ENCODE assay signal across 11 cellular contexts in genomic region chr16:66520406-66521194, GRCh38. TPM values are rescaled to one million over a fixed set of nuclear protein-coding genes. Genes with fewer than 3 reads are reported as not detected.
DNase-seq lines count a peak whose midpoint lies in the region; ATAC-seq, FAIRE-seq and TF ChIP-seq lines count a peak whose summit lies in the region.
"Had no signal": no experiment of that assay in that cellular context is flagged by ENCODE, and none has a peak within 500 bp of the region (broad histone marks: within the 10 kb centered on the region; RNA-seq: fewer than 3 reads in every experiment).

No MANE protein-coding gene starts in this region.

- peak overlapping the region; percentile 86 to 100 (median 99) for H3K27ac ChIP-seq in BLaER1 treated with 17β-estradiol and CSF1 and Interleukin-3, amounts not matched to agents 10 nM and 100 nM
- H3K27ac ChIP-seq in K562 (ENCODE audit: extremely low read depth, low read depth, low read length): no peak overlapping the region

- no peak for TF ChIP-seq POLR2A in NB4 (IDR thresholded peaks at IDR 0.05; ENCODE audit: extremely low read depth, insufficient read length)
- TF ChIP-seq POLR2A in K562 (conservative IDR thresholded peaks at IDR 0.05): no peak

- no peak for TF ChIP-seq RAD21 in K562 (CRISPR knock-in tag; conservative IDR thresholded peaks at IDR 0.05 in 1 of 2, IDR thresholded peaks at IDR 0.05 in 1 of 2)

- no peaks in the 10 kb centered on the region for H3K27me3 ChIP-seq in BLaER1 treated with 17β-estradiol and CSF1 and Interleukin-3, amounts not matched to agents 10 nM and 100 nM
- no peaks in the 10 kb centered on the region for H3K27me3 ChIP-seq in K562 (ENCODE audit: control insufficient read depth in 2 of 2, insufficient read depth in 2 of 2, low read length in 2 of 2)
- no peaks in the 10 kb centered on the region for H3K27me3 ChIP-seq in mucosa of stomach (ENCODE audit: control insufficient read depth, insufficient read depth, low read length)

- H3K9me3 ChIP-seq in BLaER1 treated with 17β-estradiol and CSF1 and Interleukin-3, amounts not matched to agents 10 nM and 100 nM (replicated peaks in 1 of 11): no peaks in the 10 kb centered on the region
- H3K9me3 ChIP-seq in K562 (replicated peaks; ENCODE audit: control insufficient read depth, insufficient read depth, low read depth, low read length) (no peaks in the 10 kb centered on the region), mucosa of stomach (ENCODE audit: control insufficient read depth, low read length) (no peaks in the 10 kb centered on the region)

- ATAC-seq in K562 (no peak), HG03457 (IDR thresholded peaks at IDR 0.05; ENCODE audit: unreplicated experiment) (no peak), HG02973 (IDR thresholded peaks at IDR 0.05; ENCODE audit: unreplicated experiment) (no peak)

- H3K4me1 ChIP-seq in BLaER1 treated with 17β-estradiol and CSF1 and Interleukin-3, amounts not matched to agents 10 nM and 100 nM: peaks cover 95 to 99% (median 96%) of the 10 kb centered on the region in 10 experiments
- H3K4me1 ChIP-seq in K562 (replicated peaks in 1 of 2; ENCODE audit: control insufficient read depth in 2 of 2, insufficient read depth in 2 of 2, low read length in 2 of 2) (peaks cover 36 to 53% of the 10 kb centered on the region in 2 experiments), mucosa of stomach (ENCODE audit: control insufficient read depth, insufficient read depth, low read length) (peaks cover 74% of the 10 kb centered on the region)

- in situ Hi-C loops in K562 (cut with MboI): no loop called here

- BruUV-seq in K562 (replicated peaks; lab: Mats Ljungman, UMichigan): no TSS peak

- no peak for TF ChIP-seq EP300 in K562 (IDR thresholded peaks at IDR 0.05; ENCODE audit: low read length)

- peak overlapping the region in 4 of 10 experiments; percentile 14 to 45 (median 21); a peak in 5 of 20 replicates for H3K4me3 ChIP-seq in BLaER1 treated with 17β-estradiol and CSF1 and Interleukin-3, amounts not matched to agents 10 nM and 100 nM
- no peak overlapping the region for H3K4me3 ChIP-seq in NB4 (ENCODE audit: low read depth, low read length)
- H3K4me3 ChIP-seq in K562: no peak overlapping the region
- no peak overlapping the region for H3K4me3 ChIP-seq in mucosa of stomach (ENCODE audit: low read length)

- no peaks in the 10 kb centered on the region for H3K9me1 ChIP-seq in K562 (ENCODE audit: control insufficient read depth, insufficient read depth, low read length)

- H3K36me3 ChIP-seq in BLaER1 treated with 17β-estradiol and CSF1 and Interleukin-3, amounts not matched to agents 10 nM and 100 nM: no peaks in the 10 kb centered on the region
- no peaks in the 10 kb centered on the region for H3K36me3 ChIP-seq in K562 (ENCODE audit: control insufficient read depth, insufficient read depth, low read length)
- peaks cover 5% of the 10 kb centered on the region for H3K36me3 ChIP-seq in mucosa of stomach (ENCODE audit: control insufficient read depth, insufficient read depth, low read length)

- peak overlapping the region; percentile 77 to 94 (median 86) for H3K9ac ChIP-seq in BLaER1 treated with 17β-estradiol and CSF1 and Interleukin-3, amounts not matched to agents 10 nM and 100 nM
- no peak overlapping the region; a peak in 1 of 4 replicates for H3K9ac ChIP-seq in K562 (ENCODE audit: insufficient read depth in 1 of 2, low read depth in 2 of 2, low read length in 2 of 2)
- H3K9ac ChIP-seq in mucosa of stomach (ENCODE audit: low read length): peak overlapping the region; percentile 45

- FAIRE-seq in K562 (lab: Jason Lieb, UNC): no peak

- WGBS in K562 (ENCODE audit: insufficient coverage, low coverage, missing lambda C conversion rate): 71% methylated on average over 14 of the region's 14 CpGs

- H2AFZ ChIP-seq in K562 (ENCODE audit: low read depth, low read length): no peak overlapping the region

- H3K4me2 ChIP-seq in BLaER1 treated with 17β-estradiol and CSF1 and Interleukin-3, amounts not matched to agents 10 nM and 100 nM: peak overlapping the region; percentile 87 to 99 (median 97)
- H3K4me2 ChIP-seq in K562 (ENCODE audit: insufficient read depth, low read length): no peak overlapping the region

- H4K20me1 ChIP-seq in BLaER1 treated with 17β-estradiol and CSF1 and Interleukin-3, amounts not matched to agents 10 nM and 100 nM: no peaks in the 10 kb centered on the region
- H4K20me1 ChIP-seq in K562 (replicated peaks; ENCODE audit: control insufficient read depth, insufficient read depth, low read length): no peaks in the 10 kb centered on the region

- DNase-seq in NB4 (ENCODE audit: low read depth) (peak; percentile 80), K562 (ENCODE audit: extremely low read depth in 1 of 4, low spot score in 3 of 4) (no peak), AG08395 (ENCODE audit: low spot score) (no peak), NCI-H146 (lab: John Stamatoyannopoulos, UW) (no peak)
- DNase-seq: DMS 273 treated with DMSO at 0.1 percent for 48 hours, T1000 had no signal

- POLR2A ChIA-PET in K562 (lab: Yijun Ruan, JAX): interaction anchor here (0.6 to 2.2 kb wide), 5 partner anchors 9 to 116 kb away, joined by 3 to 7 read pairs (median 4); no protein-coding TSS in a partner anchor

- intact Hi-C loops in K562 (cut with micrococcal nuclease): no loop called here

- TF ChIP-seq CTCF in NB4 (IDR thresholded peaks at IDR 0.05; ENCODE audit: low read depth, low read length) (no peak), K562 (IDR thresholded peaks at IDR 0.05 in 2 of 3, conservative IDR thresholded peaks at IDR 0.05 in 1 of 3; ENCODE audit: insufficient read depth in 2 of 3, low read depth in 1 of 3, low read length in 3 of 3) (no peak)

- no peaks in the 10 kb centered on the region for H3K79me2 ChIP-seq in K562 (ENCODE audit: control insufficient read depth, insufficient read depth, low read length)

- CTCF ChIA-PET in K562 (lab: Yijun Ruan, JAX; ENCODE audit: low intra/inter-chr PET ratio): no interaction called here

RNA-seq across cellular contexts. Expression of gene TK2, which starts 29.3 kb away (rescaled TPM):
- total RNA-seq in K562 (2011; cell fraction: chromatin; rRNA removed; ENCODE audit: low replicate concordance): 11.4 and 16.7 TPM in 2 replicates
- 9.3 TPM in 2 replicates for total RNA-seq in K562 (2011; cell fraction: nucleolus; rRNA removed)
- 10.7 and 11.0 TPM in 2 replicates for total RNA-seq in K562 (2011; cell fraction: nucleoplasm; rRNA removed)
- 4.3 and 5.8 TPM in 2 replicates for total RNA-seq in K562 (2014; rRNA removed)
- 4.8 and 6.2 TPM in 2 replicates for total RNA-seq in K562 (2014; rRNA removed; fragmentation: Illumina TruSeq; extraction: Trizol)
- 4.9 and 5.3 TPM in 2 replicates for total RNA-seq in K562 (2015; rRNA removed; fragmentation: Illumina TruSeq; extraction: Trizol)
- total RNA-seq in K562 (2021): 4.7 and 5.7 TPM in 2 replicates
- polyA plus RNA-seq in K562 (2011; rRNA removed): 10.2 TPM in 2 replicates
- 5.3 and 6.3 TPM in 2 replicates for polyA plus RNA-seq in K562 (2011; cell fraction: cytosol; rRNA removed)
- polyA plus RNA-seq in K562 (2011; cell fraction: nucleus; rRNA removed): 14.4 and 19.8 TPM in 2 replicates
- 6.3 and 13.2 TPM in 2 replicates for polyA plus RNA-seq in K562 (2012)
- polyA plus RNA-seq in K562 (2014; fragmentation: Illumina TruSeq; extraction: Trizol): 4.3 and 4.8 TPM in 2 replicates
- 1 to 10 TPM; 1.1 to 1.2 TPM for polyA plus RNA-seq in K562 (2014; fragmentation: Nextera tagmentation; extraction: Ambion mirVana)
- 4.8 and 6.2 TPM in 2 replicates for polyA plus RNA-seq in K562 (2014; rRNA removed)
- polyA minus RNA-seq in K562 (2011; rRNA and poly(A)+ RNA removed): 10.4 and 18.0 TPM in 2 replicates
- polyA minus RNA-seq in K562 (2011; cell fraction: cytosol; rRNA and poly(A)+ RNA removed): 3.4 and 6.0 TPM in 2 replicates
- polyA minus RNA-seq in K562 (2011; cell fraction: nucleus; rRNA and poly(A)+ RNA removed): 5.3 and 6.9 TPM in 2 replicates

RNA-seq across cellular contexts. Expression of gene CKLF, which starts 31.8 kb away (rescaled TPM):
- total RNA-seq in K562 (2011; cell fraction: chromatin; rRNA removed; ENCODE audit: low replicate concordance): 37.1 and 42.1 TPM in 2 replicates
- total RNA-seq in K562 (2011; cell fraction: nucleolus; rRNA removed): 64.2 and 67.9 TPM in 2 replicates
- total RNA-seq in K562 (2011; cell fraction: nucleoplasm; rRNA removed): 81.1 and 85.6 TPM in 2 replicates
- total RNA-seq in K562 (2014; rRNA removed): 99.8 and 113 TPM in 2 replicates
- total RNA-seq in K562 (2014; rRNA removed; fragmentation: Illumina TruSeq; extraction: Trizol): 89.8 and 91.5 TPM in 2 replicates
- 93.6 and 111 TPM in 2 replicates for total RNA-seq in K562 (2015; rRNA removed; fragmentation: Illumina TruSeq; extraction: Trizol)
- total RNA-seq in K562 (2021): 84.8 and 91.1 TPM in 2 replicates
- polyA plus RNA-seq in K562 (2011; rRNA removed): 120 and 126 TPM in 2 replicates
- polyA plus RNA-seq in K562 (2011; cell fraction: cytosol; rRNA removed): 170 and 189 TPM in 2 replicates
- 53.4 and 65.8 TPM in 2 replicates for polyA plus RNA-seq in K562 (2011; cell fraction: nucleus; rRNA removed)
- polyA plus RNA-seq in K562 (2012): 128 and 163 TPM in 2 replicates
- polyA plus RNA-seq in K562 (2014; fragmentation: Illumina TruSeq; extraction: Trizol): 118 and 123 TPM in 2 replicates
- 100 to 1,000 TPM; 305 to 322 TPM for polyA plus RNA-seq in K562 (2014; fragmentation: Nextera tagmentation; extraction: Ambion mirVana)
- 147 and 173 TPM in 2 replicates for polyA plus RNA-seq in K562 (2014; rRNA removed)
- 32.1 and 36.2 TPM in 2 replicates for polyA minus RNA-seq in K562 (2011; rRNA and poly(A)+ RNA removed)
- polyA minus RNA-seq in K562 (2011; cell fraction: cytosol; rRNA and poly(A)+ RNA removed): 24.0 and 27.7 TPM in 2 replicates
- polyA minus RNA-seq in K562 (2011; cell fraction: nucleus; rRNA and poly(A)+ RNA removed): 6.9 and 18.0 TPM in 2 replicates

RNA-seq across cellular contexts. Expression of gene CMTM1, which starts 45.6 kb away (rescaled TPM):
- 1.5 and 1.6 TPM in 2 replicates for total RNA-seq in K562 (2011; cell fraction: chromatin; rRNA removed; ENCODE audit: low replicate concordance)
- total RNA-seq in K562 (2011; cell fraction: nucleolus; rRNA removed): 2.0 and 3.3 TPM in 2 replicates
- total RNA-seq in K562 (2011; cell fraction: nucleoplasm; rRNA removed): 1.9 and 2.7 TPM in 2 replicates
- total RNA-seq in K562 (2014; rRNA removed): 1.1 and 1.9 TPM in 2 replicates
- 0.22 and 0.40 TPM in 2 replicates for total RNA-seq in K562 (2014; rRNA removed; fragmentation: Illumina TruSeq; extraction: Trizol)
- 2.3 and 2.6 TPM in 2 replicates for total RNA-seq in K562 (2015; rRNA removed; fragmentation: Illumina TruSeq; extraction: Trizol)
- 2.4 and 2.7 TPM in 2 replicates for total RNA-seq in K562 (2021)
- 0.92 and 1.2 TPM in 2 replicates for polyA plus RNA-seq in K562 (2011; rRNA removed)
- polyA plus RNA-seq in K562 (2011; cell fraction: cytosol; rRNA removed): 0.86 and 2.9 TPM in 2 replicates
- 1.2 and 3.4 TPM in 2 replicates for polyA plus RNA-seq in K562 (2011; cell fraction: nucleus; rRNA removed)
- polyA plus RNA-seq in K562 (2012): 3.1 and 3.8 TPM in 2 replicates
- polyA plus RNA-seq in K562 (2014; fragmentation: Illumina TruSeq; extraction: Trizol): 0.25 and 0.93 TPM in 2 replicates
- not detected for polyA plus RNA-seq in K562 (2014; fragmentation: Nextera tagmentation; extraction: Ambion mirVana)
- 0.30 and 0.51 TPM in 2 replicates for polyA plus RNA-seq in K562 (2014; rRNA removed)
- 0.30 and 0.77 TPM in 2 replicates for polyA minus RNA-seq in K562 (2011; rRNA and poly(A)+ RNA removed)
- 2.7 TPM in 1 of 2 replicates, not detected in the other for polyA minus RNA-seq in K562 (2011; cell fraction: cytosol; rRNA and poly(A)+ RNA removed)
- polyA minus RNA-seq in K562 (2011; cell fraction: nucleus; rRNA and poly(A)+ RNA removed): 1.00 and 2.4 TPM in 2 replicates

RNA-seq across cellular contexts. Expression of gene CMTM2, which starts 58.7 kb away (rescaled TPM):
- not detected in 2 replicates for total RNA-seq in K562 (2011; cell fraction: chromatin; rRNA removed; ENCODE audit: low replicate concordance)
- total RNA-seq in K562 (2011; cell fraction: nucleolus; rRNA removed): 0.39 TPM in 1 of 2 replicates, not detected in the other
- not detected in 2 replicates for total RNA-seq in K562 (2011; cell fraction: nucleoplasm; rRNA removed)
- total RNA-seq in K562 (2014; rRNA removed): not detected in 2 replicates
- not detected in 2 replicates for total RNA-seq in K562 (2014; rRNA removed; fragmentation: Illumina TruSeq; extraction: Trizol)
- total RNA-seq in K562 (2015; rRNA removed; fragmentation: Illumina TruSeq; extraction: Trizol): not detected in 2 replicates
- total RNA-seq in K562 (2021): not detected in 2 replicates
- polyA plus RNA-seq in K562 (2011; rRNA removed): not detected in 2 replicates
- 0.31 TPM in 1 of 2 replicates, not detected in the other for polyA plus RNA-seq in K562 (2011; cell fraction: cytosol; rRNA removed)
- 0.11 TPM in 1 of 2 replicates, not detected in the other for polyA plus RNA-seq in K562 (2011; cell fraction: nucleus; rRNA removed)
- polyA plus RNA-seq in K562 (2012): 0.17 TPM in 1 of 2 replicates, not detected in the other
- not detected in 2 replicates for polyA plus RNA-seq in K562 (2014; fragmentation: Illumina TruSeq; extraction: Trizol)
- not detected for polyA plus RNA-seq in K562 (2014; fragmentation: Nextera tagmentation; extraction: Ambion mirVana)
- not detected in 2 replicates for polyA plus RNA-seq in K562 (2014; rRNA removed)
- not detected in 2 replicates for polyA minus RNA-seq in K562 (2011; rRNA and poly(A)+ RNA removed)
- polyA minus RNA-seq in K562 (2011; cell fraction: cytosol; rRNA and poly(A)+ RNA removed): not detected in 2 replicates
- not detected in 2 replicates for polyA minus RNA-seq in K562 (2011; cell fraction: nucleus; rRNA and poly(A)+ RNA removed)
- total RNA-seq: lung microvascular endothelial cell had no signal

Comparison
In these comparisons a context has a peak if more than half of its experiments do, and no peak if none do; other contexts are left out.
1. H3K9ac ChIP-seq: peak in BLaER1 treated with 17β-estradiol and CSF1 and Interleukin-3, amounts not matched to agents 10 nM and 100 nM (11 of 11) and mucosa of stomach (single experiment); none in K562 (0 of 2).